ENCODE assay signal across 10 cellular contexts in genomic region chr1:80656011-80656627, GRCh38.
DNase-seq lines count a peak whose midpoint lies in the region; ATAC-seq and TF ChIP-seq lines count a peak whose summit lies in the region.
"Had no signal": no experiment of that assay in that cellular context is flagged by ENCODE, and none has a peak within 500 bp of the region (broad histone marks: within the 10 kb centered on the region; RNA-seq: fewer than 3 reads in every experiment).

No MANE protein-coding gene starts in this region.

- no peak overlapping the region for H3K27ac ChIP-seq in epithelial cell of prostate
- H3K27ac ChIP-seq: cardiac muscle cell, HL-60 had no signal

- DNase-seq in GM03348 (ENCODE audit: low spot score) (peak; percentile 1), LNCaP clone FGC (ENCODE audit: low read depth) (peak; percentile 65), epithelial cell of prostate (ENCODE audit: low read depth, low spot score) (peak; percentile 3), pons (ENCODE audit: low spot score) (no peak), medulla oblongata (ENCODE audit: extremely low spot score) (no peak), NCI-H1436 treated with DMSO at 0.1 percent for 48 hours (lab: John Stamatoyannopoulos, UW) (no peak)

- peak; percentile 58 for TF ChIP-seq CTCF in LNCaP clone FGC (IDR thresholded peaks at IDR 0.05; ENCODE audit: control insufficient read depth, extremely low read depth, insufficient read depth)

- ATAC-seq in GM21619 (IDR thresholded peaks at IDR 0.05; ENCODE audit: unreplicated experiment) (peak; percentile 89), GM19455 (IDR thresholded peaks at IDR 0.05; ENCODE audit: unreplicated experiment) (no peak)

- H3K4me3 ChIP-seq in LNCaP clone FGC (ENCODE audit: low read depth, low read length) = no peak overlapping the region
- H3K4me3 ChIP-seq: cardiac muscle cell had no signal

Comparison
In these comparisons a context has a peak if more than half of its experiments do, and no peak if none do; other contexts are left out.
1. DNase-seq: peak in GM03348 (single experiment), LNCaP clone FGC (single experiment) and epithelial cell of prostate (single experiment); none in pons (single experiment), medulla oblongata (single experiment) and NCI-H1436 treated with DMSO at 0.1 percent for 48 hours (single experiment).